In the genomic region with DNA sequence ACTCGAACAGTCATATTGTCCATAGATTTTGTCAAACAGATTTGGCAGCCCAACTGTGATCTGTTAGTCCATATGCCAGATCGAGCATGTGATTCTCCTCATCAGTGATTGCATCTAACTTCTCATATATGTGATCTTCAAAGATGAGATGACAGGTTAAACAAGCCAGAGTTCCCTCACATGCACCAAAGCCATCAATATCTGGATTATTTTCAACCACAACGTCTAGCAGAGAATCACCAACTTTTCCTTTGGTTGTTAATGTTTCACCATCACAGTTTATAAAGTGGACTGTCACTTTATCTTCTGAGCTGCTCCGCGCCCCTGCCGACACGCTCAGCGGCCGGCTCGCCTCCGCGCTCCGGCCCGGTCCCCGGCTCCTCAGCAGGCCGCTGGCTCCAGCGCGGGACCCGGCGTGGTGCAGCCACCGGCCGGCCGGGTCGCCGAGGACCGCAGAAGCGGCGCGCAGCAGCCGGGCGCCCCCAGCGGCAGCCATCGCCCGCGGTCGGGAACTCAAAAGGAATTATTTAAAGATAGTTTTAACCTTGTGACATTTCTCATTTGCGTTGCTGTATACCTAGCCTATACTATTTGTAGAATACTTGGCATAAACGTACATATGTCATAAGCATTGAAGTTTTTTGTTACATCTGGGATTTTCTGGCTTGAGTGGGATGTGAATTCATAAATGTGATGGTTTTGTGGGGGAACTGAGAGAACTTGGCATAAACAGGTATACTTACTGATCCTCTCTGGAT, we compare ENCODE assay signal across 8 cellular contexts. TPM values are rescaled to one million over a fixed set of nuclear protein-coding genes. Genes with fewer than 3 reads are reported as not detected.
DNase-seq lines count a peak whose midpoint lies in the region; ATAC-seq, FAIRE-seq and TF ChIP-seq lines count a peak whose summit lies in the region.

No MANE protein-coding gene starts in this region.

- no peak overlapping the region for H3K9ac ChIP-seq in KMS-11

- intact Hi-C loops in CD8-positive, alpha-beta T cell (cut with DNase I, micrococcal nuclease): loop anchor here in 1 of 2 experiments (5.0 kb wide), 1 partner anchor 41 kb away; a partner anchor contains a TSS
- intact Hi-C loops in left cardiac atrium (cut with DNase I): no loop called here

- H3K4me3 ChIP-seq in CD8-positive, alpha-beta T cell (ENCODE audit: low read depth, low read length): no peak overlapping the region
- H3K4me3 ChIP-seq in KMS-11 (IDR thresholded peaks at IDR 0.05; ENCODE audit: insufficient read depth, low read depth, low read length): no peak overlapping the region
- H3K4me3 ChIP-seq in small intestine (ENCODE audit: low read depth in 1 of 2, low read length in 2 of 2): no peak overlapping the region

- H3K4me3 Mint-ChIP-seq in CD8-positive, alpha-beta T cell: no peak overlapping the region
- no peak overlapping the region for H3K4me3 Mint-ChIP-seq in mesothelial cell of epicardium

- POLR2A ChIA-PET in CD8-positive, alpha-beta T cell (lab: Charles Lee): no interaction called here

- H3K9me3 Mint-ChIP-seq in CD8-positive, alpha-beta T cell: no peaks in the 10 kb centered on the region
- no peaks in the 10 kb centered on the region for H3K9me3 Mint-ChIP-seq in activated naive CD4-positive, alpha-beta T cell treated with anti-CD3 and anti-CD28 coated beads, Interleukin-2, amount 50 U/mL, for 72 hours
- H3K9me3 Mint-ChIP-seq in mesothelial cell of epicardium: peaks cover 4% of the 10 kb centered on the region

- no peaks in the 10 kb centered on the region for H3K9me3 ChIP-seq in CD8-positive, alpha-beta T cell (ENCODE audit: low read length)
- H3K9me3 ChIP-seq in small intestine (ENCODE audit: control insufficient read depth, low read depth): no peaks in the 10 kb centered on the region

- no peak for FAIRE-seq in small intestine (lab: Jason Lieb, UNC)

- peaks cover 15% of the 10 kb centered on the region for H3K36me3 ChIP-seq in CD8-positive, alpha-beta T cell (ENCODE audit: insufficient read depth, low read length)
- H3K36me3 ChIP-seq in KMS-11 (ENCODE audit: insufficient read depth) (no peaks in the 10 kb centered on the region; the same call in 1 of the 2 replicates), small intestine (ENCODE audit: control insufficient read depth in 2 of 2, insufficient read depth in 2 of 2, low read length in 2 of 2) (peaks cover 3 to 6% of the 10 kb centered on the region in 2 donors)

- no peaks in the 10 kb centered on the region for H4K20me1 ChIP-seq in KMS-11 (ENCODE audit: insufficient read depth)

- no peaks in the 10 kb centered on the region for H3K4me1 ChIP-seq in CD8-positive, alpha-beta T cell (ENCODE audit: insufficient read depth, low read length)
- peaks cover 29% of the 10 kb centered on the region for H3K4me1 ChIP-seq in KMS-11 (ENCODE audit: low read depth, poor library complexity, severe bottlenecking)
- H3K4me1 ChIP-seq in small intestine (ENCODE audit: control insufficient read depth in 2 of 2, insufficient read depth in 1 of 2, low read depth in 1 of 2, low read length in 1 of 2): no peaks in the 10 kb centered on the region

- peaks cover 10% of the 10 kb centered on the region for H3K4me1 Mint-ChIP-seq in CD8-positive, alpha-beta T cell (ENCODE audit: low read depth)
- H3K4me1 Mint-ChIP-seq in mesothelial cell of epicardium: peaks cover 9% of the 10 kb centered on the region

- H2AFZ ChIP-seq in KMS-11 (ENCODE audit: low read depth): no peak overlapping the region

- H3K4me2 ChIP-seq in KMS-11: no peak overlapping the region

- no peaks in the 10 kb centered on the region for H3K27me3 ChIP-seq in CD8-positive, alpha-beta T cell (ENCODE audit: insufficient read depth, low read length)
- H3K27me3 ChIP-seq in KMS-11 (ENCODE audit: insufficient read depth, low read depth) (no peaks in the 10 kb centered on the region), small intestine (ENCODE audit: control insufficient read depth in 2 of 2, insufficient read depth in 2 of 2, low read length in 2 of 2) (no peaks in the 10 kb centered on the region)

- peak; percentile 57 for ATAC-seq in CD8-positive, alpha-beta T cell
- ATAC-seq in activated naive CD4-positive, alpha-beta T cell treated with anti-CD3 and anti-CD28 coated beads, Interleukin-2, amount 50 U/mL, for 72 hours: peak; percentile 53 to 60
- ATAC-seq in left cardiac atrium (peak; percentile 87 to 96), GM19455 (IDR thresholded peaks at IDR 0.05; ENCODE audit: unreplicated experiment) (no peak)

- no peaks in the 10 kb centered on the region for H3K27me3 Mint-ChIP-seq in CD8-positive, alpha-beta T cell (ENCODE audit: low read depth)
- no peaks in the 10 kb centered on the region for H3K27me3 Mint-ChIP-seq in mesothelial cell of epicardium (ENCODE audit: low read depth)

- H3K27ac ChIP-seq in CD8-positive, alpha-beta T cell (ENCODE audit: low read depth, low read length): no peak overlapping the region
- H3K27ac ChIP-seq in KMS-11 (no peak overlapping the region), small intestine (ENCODE audit: low read depth in 1 of 2, low read length in 1 of 2) (no peak overlapping the region)

- WGBS in small intestine, 3 donors: 26 to 61% (median 56%) methylated on average over 38 of the region's 38 CpGs

- TF ChIP-seq CTCF in CD8-positive, alpha-beta T cell (IDR thresholded peaks at IDR 0.05): peak; percentile 54
- peak; percentile 32; the same call in 1 of the 2 replicates for TF ChIP-seq CTCF in KMS-11 (conservative IDR thresholded peaks at IDR 0.05; ENCODE audit: low read depth, low read length)
- no peak for TF ChIP-seq CTCF in mesothelial cell of epicardium (IDR thresholded peaks at IDR 0.05; ENCODE audit: unreplicated experiment)

- no peak overlapping the region for H3K27ac Mint-ChIP-seq in CD8-positive, alpha-beta T cell
- no peak overlapping the region for H3K27ac Mint-ChIP-seq in activated naive CD4-positive, alpha-beta T cell treated with anti-CD3 and anti-CD28 coated beads, Interleukin-2, amount 50 U/mL, for 72 hours
- H3K27ac Mint-ChIP-seq in mesothelial cell of epicardium: no peak overlapping the region

- peak in 6 of 7 experiments; percentile 5 to 54 (median 31) for DNase-seq in CD8-positive, alpha-beta T cell
- DNase-seq in activated naive CD4-positive, alpha-beta T cell treated with anti-CD3 and anti-CD28 coated beads, Interleukin-2, amount 50 U/mL, for 72 hours (ENCODE audit: low spot score in 2 of 2): peak in 1 of 2 donors; percentile 39
- DNase-seq in left cardiac atrium: peak; percentile 61
- DNase-seq in small intestine: peak; percentile 10
- no peak for DNase-seq in NCI-H1436 treated with DMSO at 0.1 percent for 48 hours (lab: John Stamatoyannopoulos, UW)
- DNase-seq in mesothelial cell of epicardium (ENCODE audit: low spot score in 2 of 2, unreplicated experiment in 2 of 2): no peak

- H3K79me2 ChIP-seq in KMS-11 (ENCODE audit: insufficient read depth, low read depth): no peaks in the 10 kb centered on the region; the same call in 1 of the 2 replicates

- H3K36me3 Mint-ChIP-seq in CD8-positive, alpha-beta T cell: peaks cover 67% of the 10 kb centered on the region
- peaks cover under 1 to 17% of the 10 kb centered on the region in 2 donors for H3K36me3 Mint-ChIP-seq in activated naive CD4-positive, alpha-beta T cell treated with anti-CD3 and anti-CD28 coated beads, Interleukin-2, amount 50 U/mL, for 72 hours
- H3K36me3 Mint-ChIP-seq in mesothelial cell of epicardium: peaks cover 42% of the 10 kb centered on the region

- CTCF ChIA-PET in CD8-positive, alpha-beta T cell (lab: Charles Lee): interaction anchor here (0.8 to 1.3 kb wide), 3 partner anchors 8 to 163 kb away, joined by 3 read pairs; no protein-coding TSS in a partner anchor

RNA-seq across cellular contexts. Expression of a gene that starts 40.1 kb away (rescaled TPM):
- total RNA-seq in CD8-positive, alpha-beta T cell: 10 to 100 TPM; 34.9 to 38.0 TPM
- total RNA-seq in activated naive CD4-positive, alpha-beta T cell treated with anti-CD3 and anti-CD28 coated beads, Interleukin-2, amount 50 U/mL, for 72 hours: 10 to 100 TPM; 72.0 to 82.9 TPM
- total RNA-seq in left cardiac atrium (100 to 1,000 TPM; 138 to 141 TPM), mesothelial cell of epicardium (95.9 to 101 TPM (median 96.7 TPM) in 3 replicates)
- 100 to 1,000 TPM; 147 to 306 (median 260) TPM for polyA plus RNA-seq in small intestine

Comparison
In these comparisons a context has a peak if more than half of its experiments do, and no peak if none do; other contexts are left out.
1. DNase-seq: peak in CD8-positive, alpha-beta T cell (6 of 7), left cardiac atrium (single experiment) and small intestine (single experiment); none in NCI-H1436 treated with DMSO at 0.1 percent for 48 hours (single experiment) and mesothelial cell of epicardium (0 of 2).